ENCODE assay signal across 15 cellular contexts in genomic region chr22:50546326-50547230, GRCh38. TPM values are rescaled to one million over a fixed set of nuclear protein-coding genes. Genes with fewer than 3 reads are reported as not detected.
DNase-seq lines count a peak whose midpoint lies in the region; ATAC-seq and TF ChIP-seq lines count a peak whose summit lies in the region.
"Had no signal": no experiment of that assay in that cellular context is flagged by ENCODE, and none has a peak within 500 bp of the region (broad histone marks: within the 10 kb centered on the region; RNA-seq: fewer than 3 reads in every experiment).

No MANE protein-coding gene starts in this region.

- peak overlapping the region; percentile 37 for H3K4me3 Mint-ChIP-seq in activated naive CD4-positive, alpha-beta T cell treated with anti-CD3 and anti-CD28 coated beads, Interleukin-2, amount 10 ng/mL, durations not matched to agents 7 days and 5 days
- H3K4me3 Mint-ChIP-seq in activated CD4-positive, alpha-beta memory T cell treated with anti-CD3 and anti-CD28 coated beads for 36 hours = peak overlapping the region; percentile 46

- H3K4me3 ChIP-seq in hepatocyte (no peak overlapping the region), aorta (ENCODE audit: low read length in 2 of 2) (no peak overlapping the region)
- H3K4me3 ChIP-seq: GM12878, ovary had no signal

- H2AFZ ChIP-seq in hepatocyte = no peak overlapping the region

- no peaks in the 10 kb centered on the region for H3K9me3 Mint-ChIP-seq in activated naive CD4-positive, alpha-beta T cell treated with anti-CD3 and anti-CD28 coated beads, Interleukin-2, amount 10 ng/mL, durations not matched to agents 7 days and 5 days
- H3K9me3 Mint-ChIP-seq in activated CD4-positive, alpha-beta memory T cell treated with anti-CD3 and anti-CD28 coated beads for 36 hours = peaks cover 2% of the 10 kb centered on the region

- no peak overlapping the region for H3K27ac Mint-ChIP-seq in activated naive CD4-positive, alpha-beta T cell treated with anti-CD3 and anti-CD28 coated beads, Interleukin-2, amount 10 ng/mL, durations not matched to agents 7 days and 5 days
- H3K27ac Mint-ChIP-seq in activated CD4-positive, alpha-beta memory T cell treated with anti-CD3 and anti-CD28 coated beads for 36 hours = peak overlapping the region; percentile 64

- H3K36me3 Mint-ChIP-seq in activated naive CD4-positive, alpha-beta T cell treated with anti-CD3 and anti-CD28 coated beads, Interleukin-2, amount 10 ng/mL, durations not matched to agents 7 days and 5 days = peaks cover 1% of the 10 kb centered on the region
- peaks cover 5% of the 10 kb centered on the region for H3K36me3 Mint-ChIP-seq in activated CD4-positive, alpha-beta memory T cell treated with anti-CD3 and anti-CD28 coated beads for 36 hours

- intact Hi-C loops in activated CD4-positive, alpha-beta memory T cell treated with anti-CD3 and anti-CD28 coated beads for 36 hours (cut with micrococcal nuclease) = no loop called here
- intact Hi-C loops in aorta (cut with DNase I) = no loop called here

- no peak overlapping the region for H3K27ac ChIP-seq in hepatocyte
- no peak overlapping the region for H3K27ac ChIP-seq in aorta (ENCODE audit: low read depth in 1 of 2, low read length in 2 of 2)
- H3K27ac ChIP-seq: ovary had no signal

- CTCF ChIA-PET in activated naive CD4-positive, alpha-beta T cell treated with anti-CD3 and anti-CD28 coated beads, Interleukin-2, amount 10 ng/mL, durations not matched to agents 7 days and 5 days (lab: Charles Lee) = interaction anchor here (0.9 to 2.1 kb wide), 6 partner anchors 7 to 75 kb away, joined by 3 to 10 read pairs (median 8); partner anchors contain the start of genes SCO2 and SYCE3
- CTCF ChIA-PET in activated CD4-positive, alpha-beta memory T cell treated with anti-CD3 and anti-CD28 coated beads for 36 hours (lab: Charles Lee) = interaction anchor here (1.5 to 4.9 kb wide), 7 partner anchors 11 to 75 kb away, joined by 5 to 46 read pairs (median 11); partner anchors contain the start of genes SCO2 and SYCE3

- TF ChIP-seq CTCF in hepatocyte (IDR thresholded peaks at IDR 0.05; ENCODE audit: poor library complexity) = no peak

- WGBS in hepatocyte (ENCODE audit: low lambda C conversion rate, missing lambda C conversion rate) = 93% methylated on average over 47 of the region's 76 CpGs
- WGBS in aorta, 2 donors = 50 to 60% methylated on average over 48 to 76 of the region's 76 CpGs

- peak overlapping the region; percentile 8 for H3K4me2 ChIP-seq in hepatocyte

- ATAC-seq in aorta (ENCODE audit: low FRiP score) (no peak), GM21737 (IDR thresholded peaks at IDR 0.05; ENCODE audit: unreplicated experiment) (no peak)
- ATAC-seq: GM12878 had no signal

- no peaks in the 10 kb centered on the region for H3K9me2 ChIP-seq in hepatocyte (replicated peaks; ENCODE audit: insufficient read depth)

- H3K9me3 ChIP-seq in hepatocyte (ENCODE audit: low read depth) (no peaks in the 10 kb centered on the region), aorta (ENCODE audit: control insufficient read depth, low read length) (no peaks in the 10 kb centered on the region)
- H3K9me3 ChIP-seq: ovary had no signal

- H3K4me1 Mint-ChIP-seq in activated naive CD4-positive, alpha-beta T cell treated with anti-CD3 and anti-CD28 coated beads, Interleukin-2, amount 10 ng/mL, durations not matched to agents 7 days and 5 days = peaks cover 55% of the 10 kb centered on the region
- H3K4me1 Mint-ChIP-seq in activated CD4-positive, alpha-beta memory T cell treated with anti-CD3 and anti-CD28 coated beads for 36 hours (ENCODE audit: low read depth) = peaks cover 50% of the 10 kb centered on the region

- no peaks in the 10 kb centered on the region for H3K79me2 ChIP-seq in hepatocyte

- H4K20me1 ChIP-seq in hepatocyte (ENCODE audit: insufficient read depth, poor library complexity, severe bottlenecking) = no peaks in the 10 kb centered on the region

- H3K4me1 ChIP-seq in hepatocyte (ENCODE audit: insufficient read depth) (peaks cover 13% of the 10 kb centered on the region), aorta (ENCODE audit: control insufficient read depth in 1 of 2, insufficient read depth in 2 of 2, low read length in 2 of 2) (no peaks in the 10 kb centered on the region)

- H3K27me3 ChIP-seq in hepatocyte (no peaks in the 10 kb centered on the region), aorta (ENCODE audit: control insufficient read depth in 1 of 2, insufficient read depth in 2 of 2, low read length in 1 of 2) (no peaks in the 10 kb centered on the region)

- H3K36me3 ChIP-seq in hepatocyte (replicated peaks; ENCODE audit: insufficient read depth, low read depth) = no peaks in the 10 kb centered on the region
- H3K36me3 ChIP-seq in aorta (ENCODE audit: control insufficient read depth in 1 of 2, insufficient read depth in 2 of 2, low read length in 1 of 2) = no peaks in the 10 kb centered on the region
- H3K36me3 ChIP-seq: ovary had no signal

- DNase-seq in activated naive CD4-positive, alpha-beta T cell treated with anti-CD3 and anti-CD28 coated beads, Interleukin-2, amount 10 ng/mL, durations not matched to agents 7 days and 5 days = no peak
- DNase-seq in activated naive CD4-positive, alpha-beta T cell (lab: John Stamatoyannopoulos, UW) = no peak
- DNase-seq in activated CD4-positive, alpha-beta memory T cell treated with anti-CD3 and anti-CD28 coated beads for 36 hours = no peak
- DNase-seq in hepatocyte (ENCODE audit: low spot score) (no peak), aorta (peak; percentile 51 to 75), SIG-M5 treated with dmso at 0.1 percent for 504 hours (lab: John Stamatoyannopoulos, UW; ENCODE audit: unreplicated experiment) (no peak), Kasumi-1 (lab: John Stamatoyannopoulos, UW) (no peak)
- DNase-seq: ovary, Right ventricle myocardium superior had no signal

- POLR2A ChIA-PET in activated CD4-positive, alpha-beta memory T cell treated with anti-CD3 and anti-CD28 coated beads for 36 hours (lab: Charles Lee) = interaction anchor here (2.2 to 7.5 kb wide), 3 partner anchors 7 to 20 kb away, joined by 9 to 71 read pairs (median 22); partner anchors contain the start of genes SCO2 and TYMP

- H3K27me3 Mint-ChIP-seq in activated naive CD4-positive, alpha-beta T cell treated with anti-CD3 and anti-CD28 coated beads, Interleukin-2, amount 10 ng/mL, durations not matched to agents 7 days and 5 days = no peaks in the 10 kb centered on the region
- H3K27me3 Mint-ChIP-seq in activated CD4-positive, alpha-beta memory T cell treated with anti-CD3 and anti-CD28 coated beads for 36 hours = no peaks in the 10 kb centered on the region

RNA-seq across cellular contexts. Expression of gene KLHDC7B, which starts 0.9 kb away (rescaled TPM):
- 1 to 10 TPM; 6.9 to 7.7 TPM for total RNA-seq in activated CD4-positive, alpha-beta memory T cell treated with anti-CD3 and anti-CD28 coated beads for 36 hours
- total RNA-seq in hepatocyte (0.92 and 1.7 TPM in 2 replicates), aorta (under 1 TPM; 0.29 to 0.63 TPM)
- polyA plus RNA-seq in hepatocyte (0.75 and 1.4 TPM in 2 replicates), aorta (not detected)
- total RNA-seq: HT1080, Right ventricle myocardium superior, skeletal muscle tissue, temporal lobe had no signal

RNA-seq across cellular contexts. Expression of gene SYCE3, which starts 16.1 kb away (rescaled TPM):
- 1 to 10 TPM in 1 of 2 experiments, under 1 TPM in 1; 0.87 to 1.0 TPM for total RNA-seq in activated CD4-positive, alpha-beta memory T cell treated with anti-CD3 and anti-CD28 coated beads for 36 hours
- total RNA-seq in hepatocyte = not detected in 2 replicates
- polyA plus RNA-seq in hepatocyte = 1.4 and 1.5 TPM in 2 replicates
- total RNA-seq in aorta = not detected
- polyA plus RNA-seq in aorta = 1 to 10 TPM in 1 of 2 donors, not detected in 1; 1.5 TPM
- total RNA-seq: HT1080, mesenteric fat pad, ovary, Right ventricle myocardium superior, skeletal muscle tissue, temporal lobe had no signal
- polyA plus RNA-seq: ovary had no signal

RNA-seq across cellular contexts. Expression of gene TYMP, which starts 16.8 kb away (rescaled TPM):
- total RNA-seq in activated CD4-positive, alpha-beta memory T cell treated with anti-CD3 and anti-CD28 coated beads for 36 hours = 10 to 100 TPM; 64.7 to 65.6 TPM
- total RNA-seq in hepatocyte (36.6 and 46.4 TPM in 2 replicates), aorta (10 to 100 TPM; 68.3 to 99.2 TPM)
- polyA plus RNA-seq in hepatocyte (85.7 and 105 TPM in 2 replicates), aorta (10 to 100 TPM; 37.7 to 47.1 TPM)

RNA-seq across cellular contexts. Expression of gene SCO2, which starts 21.2 kb away (rescaled TPM):
- total RNA-seq in activated CD4-positive, alpha-beta memory T cell treated with anti-CD3 and anti-CD28 coated beads for 36 hours = 1 to 10 TPM; 1.9 to 5.6 TPM
- total RNA-seq in hepatocyte (2.0 and 4.1 TPM in 2 replicates), aorta (1 to 10 TPM; 4.7 to 5.1 TPM)
- polyA plus RNA-seq in hepatocyte (9.7 and 11.2 TPM in 2 replicates), aorta (10 to 100 TPM in 1 of 2 donors, not detected in 1; 11.6 TPM)
- total RNA-seq: Right ventricle myocardium superior had no signal

RNA-seq across cellular contexts. Expression of gene CPT1B, which starts 31.6 kb away (rescaled TPM):
- total RNA-seq in activated CD4-positive, alpha-beta memory T cell treated with anti-CD3 and anti-CD28 coated beads for 36 hours = 10 to 100 TPM; 33.3 to 36.9 TPM
- total RNA-seq in hepatocyte (24.8 and 27.5 TPM in 2 replicates), aorta (10 to 100 TPM in 1 of 2 donors, 1 to 10 TPM in 1; 3.2 to 11.5 TPM)
- polyA plus RNA-seq in hepatocyte (64.0 and 80.1 TPM in 2 replicates), aorta (1 to 10 TPM; 3.9 to 6.4 TPM)

Comparison
In these comparisons a context has a peak if more than half of its experiments do, and no peak if none do; other contexts are left out.
1. DNase-seq: peak in aorta (2 of 2); none in activated naive CD4-positive, alpha-beta T cell treated with anti-CD3 and anti-CD28 coated beads, Interleukin-2, amount 10 ng/mL, durations not matched to agents 7 days and 5 days (single experiment), activated naive CD4-positive, alpha-beta T cell (0 of 4), activated CD4-positive, alpha-beta memory T cell treated with anti-CD3 and anti-CD28 coated beads for 36 hours (single experiment), hepatocyte (single experiment), SIG-M5 treated with dmso at 0.1 percent for 504 hours (single experiment) and Kasumi-1 (0 of 2).